ENCODE assay signal across 1 cellular context in genomic region chr15:39582977-39583585, GRCh38.
TF ChIP-seq lines count a peak whose summit lies in the region.

No MANE protein-coding gene starts in this region.

TF ChIP-seq in WTC11, 78 proteins besides CTCF, POLR2A, EP300 and RAD21:
- TF ChIP-seq MXD4 (CRISPR knock-in tag; IDR thresholded peaks at IDR 0.05; ENCODE audit: borderline replicate concordance) = no peak
- no peak for TF ChIP-seq ZNF532 (CRISPR knock-in tag; IDR thresholded peaks at IDR 0.05; ENCODE audit: borderline replicate concordance)
- TF ChIP-seq ZNF219 (CRISPR knock-in tag; IDR thresholded peaks at IDR 0.05; ENCODE audit: borderline replicate concordance) = no peak
- TF ChIP-seq RORB (CRISPR knock-in tag; IDR thresholded peaks at IDR 0.05) = no peak
- no peak for TF ChIP-seq ELF4 (CRISPR knock-in tag; IDR thresholded peaks at IDR 0.05; ENCODE audit: low read depth)
- no peak for TF ChIP-seq ERG (CRISPR knock-in tag; IDR thresholded peaks at IDR 0.05)
- no peak for TF ChIP-seq IRF2 (CRISPR knock-in tag; IDR thresholded peaks at IDR 0.05; ENCODE audit: borderline replicate concordance, low read depth)
- TF ChIP-seq ZNF396 (CRISPR knock-in tag; IDR thresholded peaks at IDR 0.05; ENCODE audit: borderline replicate concordance) = no peak
- TF ChIP-seq ZMAT4 (CRISPR knock-in tag; IDR thresholded peaks at IDR 0.05) = no peak
- no peak for TF ChIP-seq FOXK1 (CRISPR knock-in tag; IDR thresholded peaks at IDR 0.05)
- TF ChIP-seq USF2 (CRISPR knock-in tag; IDR thresholded peaks at IDR 0.05) = no peak
- no peak for TF ChIP-seq SMAD4 (CRISPR knock-in tag; IDR thresholded peaks at IDR 0.05)
- no peak for TF ChIP-seq CREM (CRISPR knock-in tag; IDR thresholded peaks at IDR 0.05)
- TF ChIP-seq ZNF138 (CRISPR knock-in tag; conservative IDR thresholded peaks at IDR 0.05) = no peak
- TF ChIP-seq GRHL2 (CRISPR knock-in tag; IDR thresholded peaks at IDR 0.05; ENCODE audit: insufficient replicate concordance, severe bottlenecking) = no peak
- no peak for TF ChIP-seq STAT6 (CRISPR knock-in tag; conservative IDR thresholded peaks at IDR 0.05; ENCODE audit: low read depth)
- no peak for TF ChIP-seq PRDM15 (CRISPR knock-in tag; IDR thresholded peaks at IDR 0.05)
- TF ChIP-seq FOXP1 (CRISPR knock-in tag; IDR thresholded peaks at IDR 0.05; ENCODE audit: borderline replicate concordance) = no peak
- TF ChIP-seq SP1 (CRISPR knock-in tag; conservative IDR thresholded peaks at IDR 0.05) = no peak
- no peak for TF ChIP-seq FOXP4 (CRISPR knock-in tag; IDR thresholded peaks at IDR 0.05)
TF ChIP-seq in WTC11: peak in this region for 0.
